In genomic region chr6:135867332-135867731, GRCh38 we compare ENCODE assay signal across 26 cellular contexts. TPM values are rescaled to one million over a fixed set of nuclear protein-coding genes. Genes with fewer than 3 reads are reported as not detected.
DNase-seq lines count a peak whose midpoint lies in the region; ATAC-seq, FAIRE-seq and TF ChIP-seq lines count a peak whose summit lies in the region.
"Had no signal": no experiment of that assay in that cellular context is flagged by ENCODE, and none has a peak within 500 bp of the region (broad histone marks: within the 10 kb centered on the region; RNA-seq: fewer than 3 reads in every experiment).

No MANE protein-coding gene starts in this region.

- H3K4me1 ChIP-seq in hepatocyte (ENCODE audit: insufficient read depth) (peaks cover 9% of the 10 kb centered on the region), osteoblast (ENCODE audit: insufficient read depth, low read length) (peaks cover 24% of the 10 kb centered on the region), small intestine (ENCODE audit: control insufficient read depth in 2 of 2, insufficient read depth in 1 of 2, low read depth in 1 of 2, low read length in 1 of 2) (no peaks in the 10 kb centered on the region)
- H3K4me1 ChIP-seq: HAP-1, SJSA1 had no signal

- no peak overlapping the region for H3K27ac Mint-ChIP-seq in activated T-cell treated with anti-CD3 and anti-CD28 coated beads, Interleukin-2, amount 50 U/mL, for 72 hours
- H3K27ac Mint-ChIP-seq: GM23338, HFFc6, IgD-negative memory B cell had no signal

- no peaks in the 10 kb centered on the region for H3K36me3 ChIP-seq in hepatocyte (replicated peaks; ENCODE audit: insufficient read depth, low read depth)
- H3K36me3 ChIP-seq in osteoblast (ENCODE audit: insufficient read depth, low read length), result no peaks in the 10 kb centered on the region
- H3K36me3 ChIP-seq in small intestine (ENCODE audit: control insufficient read depth in 2 of 2, insufficient read depth in 2 of 2, low read length in 2 of 2), result no peaks in the 10 kb centered on the region
- H3K36me3 ChIP-seq: HAP-1, SJSA1 had no signal

- H3K27ac ChIP-seq in hepatocyte, result no peak overlapping the region
- peak overlapping the region; percentile 20 for H3K27ac ChIP-seq in osteoblast (ENCODE audit: low read depth, low read length)
- no peak overlapping the region for H3K27ac ChIP-seq in small intestine (ENCODE audit: low read depth in 1 of 2, low read length in 1 of 2)
- H3K27ac ChIP-seq: 22Rv1, KMS-11, SJSA1 had no signal

- H3K4me3 Mint-ChIP-seq in activated T-cell treated with anti-CD3 and anti-CD28 coated beads, Interleukin-2, amount 50 U/mL, for 72 hours, result no peak overlapping the region
- H3K4me3 Mint-ChIP-seq: GM23338, HFFc6, IgD-negative memory B cell had no signal

- H2AFZ ChIP-seq in hepatocyte (no peak overlapping the region), osteoblast (ENCODE audit: low read length) (no peak overlapping the region)
- H2AFZ ChIP-seq: GM23338 had no signal

- no peak for ATAC-seq in activated T-cell treated with anti-CD3 and anti-CD28 coated beads, Interleukin-2, amount 50 U/mL, for 72 hours (replicated peaks in 1 of 2)
- ATAC-seq: GM23338 had no signal

- 72% methylated on average over 6 of the region's 6 CpGs for WGBS in hepatocyte (ENCODE audit: low lambda C conversion rate, missing lambda C conversion rate)
- WGBS in small intestine, 3 donors, result 85 to 88% (median 87%) methylated on average over 6 of the region's 6 CpGs

- no peaks in the 10 kb centered on the region for H3K27me3 ChIP-seq in hepatocyte
- H3K27me3 ChIP-seq in osteoblast (ENCODE audit: insufficient read depth, low read length), result no peaks in the 10 kb centered on the region
- no peaks in the 10 kb centered on the region for H3K27me3 ChIP-seq in small intestine (ENCODE audit: control insufficient read depth in 2 of 2, insufficient read depth in 2 of 2, low read length in 2 of 2)
- H3K27me3 ChIP-seq: SJSA1 had no signal

- no peaks in the 10 kb centered on the region for H3K27me3 Mint-ChIP-seq in activated T-cell treated with anti-CD3 and anti-CD28 coated beads, Interleukin-2, amount 50 U/mL, for 72 hours (ENCODE audit: low read depth)
- H3K27me3 Mint-ChIP-seq: IgD-negative memory B cell had no signal

- peaks cover 29% of the 10 kb centered on the region for H3K4me1 Mint-ChIP-seq in activated T-cell treated with anti-CD3 and anti-CD28 coated beads, Interleukin-2, amount 50 U/mL, for 72 hours (ENCODE audit: low read depth)
- H3K4me1 Mint-ChIP-seq: GM23338, IgD-negative memory B cell had no signal

- H4K20me1 ChIP-seq in hepatocyte (ENCODE audit: insufficient read depth, poor library complexity, severe bottlenecking) (no peaks in the 10 kb centered on the region), osteoblast (ENCODE audit: insufficient read depth, low read length) (no peaks in the 10 kb centered on the region)

- H3K4me2 ChIP-seq in hepatocyte (peak overlapping the region; percentile 48), osteoblast (ENCODE audit: insufficient read depth, low read length) (no peak overlapping the region)
- H3K4me2 ChIP-seq: GM23338, KMS-11 had no signal

- peak; percentile 35 for DNase-seq in NCI-H82 (lab: John Stamatoyannopoulos, UW)
- no peak for DNase-seq in NCI-H82 treated with DMSO at 0.1 percent for 48 hours (lab: John Stamatoyannopoulos, UW; ENCODE audit: unreplicated experiment)
- DNase-seq in hepatocyte (ENCODE audit: low spot score), result no peak
- DNase-seq in osteoblast (ENCODE audit: insufficient read length, low spot score, missing footprints), result no peak
- DNase-seq in small intestine, result no peak
- no peak for DNase-seq in T-helper 2 cell
- no peak for DNase-seq in cortex of kidney (lab: John Stamatoyannopoulos, UW)
- DNase-seq in activated T-cell treated with anti-CD3 and anti-CD28 coated beads, Interleukin-2, amount 50 U/mL, for 72 hours, result no peak
- DNase-seq: DMS153, HFFc6, MM.1S, NCI-H1092, NCI-H1436, NCI-H187, NCI-H2081 treated with DMSO at 0.1 percent for 48 hours, NCI-H2171 treated with DMSO at 0.1 percent for 48 hours, NCI-H524, NCI-H774, Right ventricle myocardium superior, RPMI8226 had no signal

- H3K36me3 Mint-ChIP-seq in activated T-cell treated with anti-CD3 and anti-CD28 coated beads, Interleukin-2, amount 50 U/mL, for 72 hours (ENCODE audit: insufficient read depth in 2 of 2), result peaks cover 2 to 5% of the 10 kb centered on the region in 2 donors

- FAIRE-seq in small intestine (lab: Jason Lieb, UNC), result peak; percentile 51

- no peak for TF ChIP-seq CTCF in hepatocyte (IDR thresholded peaks at IDR 0.05; ENCODE audit: poor library complexity)
- no peak for TF ChIP-seq CTCF in osteoblast (IDR thresholded peaks at IDR 0.05; ENCODE audit: extremely low read depth, low read depth, low read length)

- H3K4me3 ChIP-seq in hepatocyte (no peak overlapping the region), osteoblast (ENCODE audit: insufficient read depth, low read length) (no peak overlapping the region), small intestine (ENCODE audit: low read depth in 1 of 2, low read length in 2 of 2) (no peak overlapping the region)
- H3K4me3 ChIP-seq: GM23338, HAP-1, SJSA1 had no signal

- no peaks in the 10 kb centered on the region for H3K9me2 ChIP-seq in hepatocyte (replicated peaks; ENCODE audit: insufficient read depth)

- H3K9me3 ChIP-seq in hepatocyte (ENCODE audit: low read depth) (no peaks in the 10 kb centered on the region), osteoblast (ENCODE audit: low read depth, low read length) (no peaks in the 10 kb centered on the region), small intestine (ENCODE audit: control insufficient read depth, low read depth) (no peaks in the 10 kb centered on the region)
- H3K9me3 ChIP-seq: HAP-1, SJSA1 had no signal

- no peaks in the 10 kb centered on the region for H3K79me2 ChIP-seq in hepatocyte
- H3K79me2 ChIP-seq in osteoblast (ENCODE audit: insufficient read depth, low read length), result peaks cover 36% of the 10 kb centered on the region

- H3K9me3 Mint-ChIP-seq in activated T-cell treated with anti-CD3 and anti-CD28 coated beads, Interleukin-2, amount 50 U/mL, for 72 hours, result peaks cover 0 to 2% of the 10 kb centered on the region in 2 donors

RNA-seq across cellular contexts. Expression of gene PDE7B, which starts 15.8 kb away (rescaled TPM):
- 7.2 and 9.2 TPM in 2 replicates for total RNA-seq in hepatocyte
- polyA plus RNA-seq in hepatocyte, result 1.2 and 3.4 TPM in 2 replicates
- 25.3 and 33.9 TPM in 2 replicates for total RNA-seq in osteoblast
- polyA plus RNA-seq in small intestine, result 1 to 10 TPM in 2 of 3 donors, under 1 TPM in 1; 0.22 to 1.4 (median 1.3) TPM
- 1 to 10 TPM in 1 of 2 donors, under 1 TPM in 1; 1.00 to 4.2 TPM for total RNA-seq in activated T-cell treated with anti-CD3 and anti-CD28 coated beads, Interleukin-2, amount 50 U/mL, for 72 hours
- total RNA-seq: SJSA1 had no signal
- polyA plus RNA-seq: GM23338 had no signal
